ENCODE assay signal across 8 cellular contexts in the genomic region with DNA sequence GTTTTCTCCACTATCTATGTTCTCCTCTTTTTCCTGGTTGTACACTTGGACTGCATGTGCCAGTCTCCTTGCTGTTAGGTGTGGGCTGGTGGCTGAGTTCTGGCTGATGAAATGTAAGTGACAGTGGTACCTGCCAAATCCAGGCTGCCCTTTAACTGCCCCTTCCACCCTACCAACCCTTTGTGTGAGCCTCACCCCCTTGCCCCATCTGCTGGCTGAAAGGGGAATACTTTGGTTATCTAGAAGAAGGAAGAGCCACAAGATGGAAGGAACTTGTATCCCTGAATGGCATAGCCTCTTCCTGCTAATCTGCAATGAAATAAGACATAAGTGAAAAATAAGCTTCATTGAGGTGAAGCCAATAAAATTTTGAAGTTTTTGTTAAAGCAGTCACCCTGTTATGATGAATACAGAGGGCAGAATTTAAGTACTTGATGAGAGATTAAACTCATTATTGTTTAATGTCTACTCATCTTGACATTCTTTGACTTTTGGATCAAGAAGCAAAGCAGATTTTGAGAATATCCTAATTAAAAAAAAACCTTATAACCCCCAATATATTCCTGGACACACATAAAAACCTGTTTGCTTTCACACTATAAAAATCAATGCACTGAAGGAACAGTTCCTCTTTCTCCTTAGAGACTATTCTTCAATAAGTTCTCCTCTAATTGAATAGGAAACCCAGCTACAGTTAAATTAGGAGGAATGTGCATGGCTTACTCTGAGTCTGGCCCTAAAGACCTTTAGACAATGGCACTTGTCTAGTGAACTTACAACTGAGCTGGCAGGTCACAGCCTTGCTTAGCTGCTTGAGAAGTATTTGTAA.
DNase-seq lines count a peak whose midpoint lies in the region; ATAC-seq and TF ChIP-seq lines count a peak whose summit lies in the region.

No MANE protein-coding gene starts in this region.

- H3K4me3 Mint-ChIP-seq in WTC11 = no peak overlapping the region

- H3K9me3 Mint-ChIP-seq in WTC11 = peaks cover 16% of the 10 kb centered on the region

- ATAC-seq in GM19025 (IDR thresholded peaks at IDR 0.05; ENCODE audit: low read depth, unreplicated experiment) = peak; percentile 28
- ATAC-seq in WTC11 = peak; percentile 88
- ATAC-seq in HG03097 (IDR thresholded peaks at IDR 0.05; ENCODE audit: low FRiP score, unreplicated experiment) = no peak

- no peak overlapping the region for H3K27ac Mint-ChIP-seq in WTC11

- H3K4me3 ChIP-seq in BJ (ENCODE audit: low read depth, low read length) = no peak overlapping the region
- no peak overlapping the region for H3K4me3 ChIP-seq in fibroblast of villous mesenchyme (ENCODE audit: low read depth, low read length)

- POLR2A ChIA-PET in BJ (lab: Charles Lee) (no interaction called here), WTC11 (lab: Charles Lee) (interaction anchor here (1.1 kb wide), 1 partner anchor 263 kb away, joined by 3 read pairs; a partner anchor contains a TSS)

- DNase-seq in BJ (ENCODE audit: low read depth) (no peak), NCI-H1930 (lab: John Stamatoyannopoulos, UW) (peak; percentile 0 to 3), WTC11 (ENCODE audit: low spot score) (peak; percentile 55), fibroblast of villous mesenchyme (ENCODE audit: low read depth) (peak; percentile 21), NCI-H2171 treated with DMSO at 0.1 percent for 48 hours (lab: John Stamatoyannopoulos, UW) (no peak)
- peak; percentile 33 for DNase-seq in stimulated activated CD4-positive, alpha-beta T cell treated with anti-CD3 and anti-CD28 coated beads, Interleukin-4, amount 100 ng/mL, for 1 hour

- CTCF ChIA-PET in BJ (lab: Yijun Ruan, JAX) = no interaction called here
- CTCF ChIA-PET in WTC11 (lab: Charles Lee) = interaction anchor here (2.6 kb wide), 1 partner anchor 1026 kb away, joined by 12 read pairs; no protein-coding TSS in a partner anchor

- peak; percentile 36 for TF ChIP-seq CTCF in BJ (IDR thresholded peaks at IDR 0.05; ENCODE audit: insufficient read depth, low read depth, low read length)
- 0 out of 2 replicates have a peak, but pooled peaks have one; percentile 19 for TF ChIP-seq CTCF in WTC11 (IDR thresholded peaks at IDR 0.05)
- peak; percentile 60 for TF ChIP-seq CTCF in fibroblast of villous mesenchyme (IDR thresholded peaks at IDR 0.05; ENCODE audit: insufficient read depth, low read depth, low read length)

- no peaks in the 10 kb centered on the region for H3K27me3 Mint-ChIP-seq in WTC11 (ENCODE audit: low read depth)

- no peaks in the 10 kb centered on the region for H3K27me3 ChIP-seq in BJ (ENCODE audit: control insufficient read depth, insufficient read depth, low read length)

- no peaks in the 10 kb centered on the region for H3K36me3 ChIP-seq in BJ (ENCODE audit: control insufficient read depth, insufficient read depth, low read length)

- H3K36me3 Mint-ChIP-seq in WTC11 = peaks cover 9% of the 10 kb centered on the region

- peaks cover 22% of the 10 kb centered on the region for H3K4me1 Mint-ChIP-seq in WTC11

TF ChIP-seq in WTC11, 78 proteins besides CTCF, POLR2A, EP300 and RAD21:
- TF ChIP-seq GTF2I (CRISPR knock-in tag; conservative IDR thresholded peaks at IDR 0.05) (no peak), GRHL2 (CRISPR knock-in tag; IDR thresholded peaks at IDR 0.05; ENCODE audit: insufficient replicate concordance, severe bottlenecking) (no peak), MYBL2 (CRISPR knock-in tag; IDR thresholded peaks at IDR 0.05) (no peak), NR2C2 (CRISPR knock-in tag; IDR thresholded peaks at IDR 0.05) (no peak), OVOL2 (CRISPR knock-in tag; IDR thresholded peaks at IDR 0.05; ENCODE audit: borderline replicate concordance) (no peak), RELA (CRISPR knock-in tag; IDR thresholded peaks at IDR 0.05; ENCODE audit: borderline replicate concordance) (no peak), ETV6 (CRISPR knock-in tag; IDR thresholded peaks at IDR 0.05) (no peak), JAZF1 (CRISPR knock-in tag; IDR thresholded peaks at IDR 0.05) (no peak), ELF4 (CRISPR knock-in tag; IDR thresholded peaks at IDR 0.05; ENCODE audit: low read depth) (no peak), ZNF232 (CRISPR knock-in tag; IDR thresholded peaks at IDR 0.05) (no peak), CREM (CRISPR knock-in tag; IDR thresholded peaks at IDR 0.05) (no peak), ATF1 (CRISPR knock-in tag; IDR thresholded peaks at IDR 0.05) (no peak), FOXK1 (CRISPR knock-in tag; IDR thresholded peaks at IDR 0.05) (no peak)
- TF ChIP-seq, protein P1, sequence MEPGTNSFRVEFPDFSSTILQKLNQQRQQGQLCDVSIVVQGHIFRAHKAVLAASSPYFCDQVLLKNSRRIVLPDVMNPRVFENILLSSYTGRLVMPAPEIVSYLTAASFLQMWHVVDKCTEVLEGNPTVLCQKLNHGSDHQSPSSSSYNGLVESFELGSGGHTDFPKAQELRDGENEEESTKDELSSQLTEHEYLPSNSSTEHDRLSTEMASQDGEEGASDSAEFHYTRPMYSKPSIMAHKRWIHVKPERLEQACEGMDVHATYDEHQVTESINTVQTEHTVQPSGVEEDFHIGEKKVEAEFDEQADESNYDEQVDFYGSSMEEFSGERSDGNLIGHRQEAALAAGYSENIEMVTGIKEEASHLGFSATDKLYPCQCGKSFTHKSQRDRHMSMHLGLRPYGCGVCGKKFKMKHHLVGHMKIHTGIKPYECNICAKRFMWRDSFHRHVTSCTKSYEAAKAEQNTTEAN (CRISPR knock-in tag; IDR thresholded peaks at IDR 0.05) = no peak
- TF ChIP-seq, protein P2, sequence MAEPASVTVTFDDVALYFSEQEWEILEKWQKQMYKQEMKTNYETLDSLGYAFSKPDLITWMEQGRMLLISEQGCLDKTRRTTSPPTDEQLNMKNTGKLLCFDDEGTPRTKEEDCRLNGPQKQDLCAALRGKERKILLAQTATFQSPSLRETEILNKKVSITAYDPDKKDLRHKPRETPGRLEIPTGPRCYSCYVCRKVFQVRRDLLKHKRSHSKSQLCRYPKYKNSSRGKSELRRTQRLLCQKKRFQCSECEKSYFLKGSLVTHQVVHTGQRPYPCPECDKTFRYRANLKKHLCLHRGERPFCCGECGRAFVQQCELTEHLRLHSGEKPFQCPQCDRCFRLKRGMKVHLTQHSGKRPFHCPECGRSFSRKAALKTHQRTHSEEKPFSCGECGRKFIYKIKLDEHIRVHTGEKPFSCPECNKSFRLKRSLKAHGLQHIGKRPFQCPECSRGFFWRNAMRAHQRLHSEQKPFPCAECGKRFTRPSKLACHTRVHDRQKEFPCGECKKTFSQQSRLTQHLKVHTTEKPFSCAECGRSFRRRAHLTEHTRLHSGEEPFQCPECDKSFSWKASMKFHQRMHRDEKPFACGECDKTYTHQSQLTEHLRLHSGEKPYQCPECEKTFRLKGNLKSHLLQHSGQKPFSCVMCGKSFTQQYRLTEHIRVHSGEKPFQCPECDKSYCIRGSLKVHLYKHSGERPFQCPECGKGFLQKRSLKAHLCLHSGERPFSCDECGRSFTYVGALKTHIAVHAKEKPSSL (CRISPR knock-in tag; conservative IDR thresholded peaks at IDR 0.05) = no peak
- TF ChIP-seq, protein P3, sequence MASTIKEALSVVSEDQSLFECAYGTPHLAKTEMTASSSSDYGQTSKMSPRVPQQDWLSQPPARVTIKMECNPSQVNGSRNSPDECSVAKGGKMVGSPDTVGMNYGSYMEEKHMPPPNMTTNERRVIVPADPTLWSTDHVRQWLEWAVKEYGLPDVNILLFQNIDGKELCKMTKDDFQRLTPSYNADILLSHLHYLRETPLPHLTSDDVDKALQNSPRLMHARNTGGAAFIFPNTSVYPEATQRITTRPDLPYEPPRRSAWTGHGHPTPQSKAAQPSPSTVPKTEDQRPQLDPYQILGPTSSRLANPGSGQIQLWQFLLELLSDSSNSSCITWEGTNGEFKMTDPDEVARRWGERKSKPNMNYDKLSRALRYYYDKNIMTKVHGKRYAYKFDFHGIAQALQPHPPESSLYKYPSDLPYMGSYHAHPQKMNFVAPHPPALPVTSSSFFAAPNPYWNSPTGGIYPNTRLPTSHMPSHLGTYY (CRISPR knock-in tag; IDR thresholded peaks at IDR 0.05) = no peak
- TF ChIP-seq, protein P4, sequence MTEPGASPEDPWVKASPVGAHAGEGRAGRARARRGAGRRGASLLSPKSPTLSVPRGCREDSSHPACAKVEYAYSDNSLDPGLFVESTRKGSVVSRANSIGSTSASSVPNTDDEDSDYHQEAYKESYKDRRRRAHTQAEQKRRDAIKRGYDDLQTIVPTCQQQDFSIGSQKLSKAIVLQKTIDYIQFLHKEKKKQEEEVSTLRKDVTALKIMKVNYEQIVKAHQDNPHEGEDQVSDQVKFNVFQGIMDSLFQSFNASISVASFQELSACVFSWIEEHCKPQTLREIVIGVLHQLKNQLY (CRISPR knock-in tag; IDR thresholded peaks at IDR 0.05) = no peak
- TF ChIP-seq, protein P5, sequence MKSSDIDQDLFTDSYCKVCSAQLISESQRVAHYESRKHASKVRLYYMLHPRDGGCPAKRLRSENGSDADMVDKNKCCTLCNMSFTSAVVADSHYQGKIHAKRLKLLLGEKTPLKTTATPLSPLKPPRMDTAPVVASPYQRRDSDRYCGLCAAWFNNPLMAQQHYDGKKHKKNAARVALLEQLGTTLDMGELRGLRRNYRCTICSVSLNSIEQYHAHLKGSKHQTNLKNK (CRISPR knock-in tag; IDR thresholded peaks at IDR 0.05) = no peak
TF ChIP-seq in WTC11: peak in this region for 0.

Comparison
In these comparisons a context has a peak if more than half of its experiments do, and no peak if none do; other contexts are left out.
1. DNase-seq: peak in NCI-H1930 (2 of 2), WTC11 (single experiment), fibroblast of villous mesenchyme (single experiment) and stimulated activated CD4-positive, alpha-beta T cell treated with anti-CD3 and anti-CD28 coated beads, Interleukin-4, amount 100 ng/mL, for 1 hour (single experiment); none in BJ (single experiment) and NCI-H2171 treated with DMSO at 0.1 percent for 48 hours (single experiment).
2. Peak in every context shown above with its lines, with median percentiles within 50 percentile points of each other: CTCF ChIP-seq.